21 cellular contexts compared by ENCODE assay signal in genomic region chr14:80291099-80291498, GRCh38.
"Had no signal": no experiment of that assay in that cellular context is flagged by ENCODE, and none has a peak within 500 bp of the region (broad histone marks: within the 10 kb centered on the region; RNA-seq: fewer than 3 reads in every experiment).

No MANE protein-coding gene starts in this region.

- H3K4me1 ChIP-seq: breast epithelium, esophagus muscularis mucosa, lower lobe of right lung, sigmoid colon, stomach had no signal

- H3K4me3 Mint-ChIP-seq: activated CD4-positive, alpha-beta memory T cell treated with anti-CD3 and anti-CD28 coated beads for 36 hours; activated naive CD8-positive, alpha-beta T cell treated with anti-CD3 and anti-CD28 coated beads, Interleukin-2, amount 10 ng/mL, durations not matched to agents 7 days and 5 days; activated T-helper 17 cell treated with anti-CD3 and anti-CD28 coated beads, Interleukin-2, amount 50 U/mL, for 72 hours; nephron; stimulated activated effector memory CD8-positive, alpha-beta T cell treated with anti-CD3 and anti-CD28 coated beads, Interleukin-12 subunit alpha, Interleukin-12 subunit beta, amount 100 ng/mL, for 72 hours had no signal

- H3K36me3 Mint-ChIP-seq: activated CD4-positive, alpha-beta memory T cell treated with anti-CD3 and anti-CD28 coated beads for 36 hours; activated naive CD8-positive, alpha-beta T cell treated with anti-CD3 and anti-CD28 coated beads, Interleukin-2, amount 10 ng/mL, durations not matched to agents 7 days and 5 days; stimulated activated effector memory CD8-positive, alpha-beta T cell treated with anti-CD3 and anti-CD28 coated beads, Interleukin-12 subunit alpha, Interleukin-12 subunit beta, amount 100 ng/mL, for 72 hours had no signal

- H3K9me3 Mint-ChIP-seq: activated naive CD8-positive, alpha-beta T cell treated with anti-CD3 and anti-CD28 coated beads, Interleukin-2, amount 10 ng/mL, durations not matched to agents 7 days and 5 days; stimulated activated effector memory CD8-positive, alpha-beta T cell treated with anti-CD3 and anti-CD28 coated beads, Interleukin-12 subunit alpha, Interleukin-12 subunit beta, amount 100 ng/mL, for 72 hours had no signal

- H3K4me3 ChIP-seq: breast epithelium, esophagus muscularis mucosa, lower lobe of right lung, sigmoid colon, stomach had no signal

- H3K27ac ChIP-seq: breast epithelium, esophagus muscularis mucosa, lower lobe of right lung, sigmoid colon, stomach had no signal

- ATAC-seq: activated T-helper 17 cell treated with anti-CD3 and anti-CD28 coated beads, Interleukin-2, amount 50 U/mL, for 72 hours; lower lobe of right lung; stimulated activated effector memory CD8-positive, alpha-beta T cell treated with anti-CD3 and anti-CD28 coated beads, Interleukin-12 subunit alpha, Interleukin-12 subunit beta, amount 100 ng/mL, for 72 hours had no signal

- H3K4me1 Mint-ChIP-seq: activated naive CD8-positive, alpha-beta T cell treated with anti-CD3 and anti-CD28 coated beads, Interleukin-2, amount 10 ng/mL, durations not matched to agents 7 days and 5 days; activated T-helper 17 cell treated with anti-CD3 and anti-CD28 coated beads, Interleukin-2, amount 50 U/mL, for 72 hours; nephron; stimulated activated effector memory CD8-positive, alpha-beta T cell treated with anti-CD3 and anti-CD28 coated beads, Interleukin-12 subunit alpha, Interleukin-12 subunit beta, amount 100 ng/mL, for 72 hours had no signal

- H3K27me3 Mint-ChIP-seq: activated CD4-positive, alpha-beta memory T cell treated with anti-CD3 and anti-CD28 coated beads for 36 hours; activated naive CD8-positive, alpha-beta T cell treated with anti-CD3 and anti-CD28 coated beads, Interleukin-2, amount 10 ng/mL, durations not matched to agents 7 days and 5 days; activated T-helper 17 cell treated with anti-CD3 and anti-CD28 coated beads, Interleukin-2, amount 50 U/mL, for 72 hours had no signal

- H3K27ac Mint-ChIP-seq: activated CD4-positive, alpha-beta memory T cell treated with anti-CD3 and anti-CD28 coated beads for 36 hours; activated naive CD8-positive, alpha-beta T cell treated with anti-CD3 and anti-CD28 coated beads, Interleukin-2, amount 10 ng/mL, durations not matched to agents 7 days and 5 days; activated T-helper 17 cell treated with anti-CD3 and anti-CD28 coated beads, Interleukin-2, amount 50 U/mL, for 72 hours; nephron; stimulated activated effector memory CD8-positive, alpha-beta T cell treated with anti-CD3 and anti-CD28 coated beads, Interleukin-12 subunit alpha, Interleukin-12 subunit beta, amount 100 ng/mL, for 72 hours had no signal

- H3K36me3 ChIP-seq: breast epithelium, esophagus muscularis mucosa, lower lobe of right lung, sigmoid colon, stomach had no signal

- H3K9me3 ChIP-seq: lower lobe of right lung had no signal

- DNase-seq: activated CD4-positive, alpha-beta memory T cell treated with anti-CD3 and anti-CD28 coated beads for 36 hours; activated naive CD4-positive, alpha-beta T cell treated with Interleukin-2 at 50 U/mL for 16 hours; activated naive CD8-positive, alpha-beta T cell treated with anti-CD3 and anti-CD28 coated beads, Interleukin-2, amount 10 ng/mL, durations not matched to agents 7 days and 5 days; activated T-cell treated with anti-CD3 and anti-CD28 coated beads for 4 hours; anterior cingulate cortex; cerebellar nuclear complex; cortex of kidney; foreskin fibroblast; hippocampal formation; islet precursor cell; lower lobe of right lung; midbrain; sigmoid colon; stimulated activated CD4-positive, alpha-beta T cell treated with anti-CD3 and anti-CD28 coated beads, Interleukin-4, amount 100 ng/mL, for 24 hours; stomach; trophoblast cell had no signal

- H3K27me3 ChIP-seq: breast epithelium, esophagus muscularis mucosa, sigmoid colon, stomach had no signal
